Comparison of ENCODE assay signal across 18 cellular contexts in genomic region chr17:1820518-1821252, GRCh38. TPM values are rescaled to one million over a fixed set of nuclear protein-coding genes. Genes with fewer than 3 reads are reported as not detected.
A peak's percentile ranks its signal among the peaks of the same experiment; 100 is the strongest.
DNase-seq lines count a peak whose midpoint lies in the region; ATAC-seq and TF ChIP-seq lines count a peak whose summit lies in the region.
"Had no signal": no experiment of that assay in that cellular context is flagged by ENCODE, and none has a peak within 500 bp of the region (broad histone marks: within the 10 kb centered on the region; RNA-seq: fewer than 3 reads in every experiment).

No MANE protein-coding gene starts in this region.

- H3K9me3 ChIP-seq in HUES48 (ENCODE audit: control insufficient read depth, insufficient read depth, low read length): no peaks in the 10 kb centered on the region
- H3K9me3 ChIP-seq: testis had no signal

- no peaks in the 10 kb centered on the region for H3K9me3 Mint-ChIP-seq in nephron
- no peaks in the 10 kb centered on the region for H3K9me3 Mint-ChIP-seq in activated T-helper 2 cell treated with anti-CD3 and anti-CD28 coated beads, Interferon-gamma antibody, Interleukin-2, Interleukin-4, amounts not matched to agents 10 μg/mL and 5 μg/mL and 100 μg/mL, durations not matched to agents 14 hours and 24 hours and 36 hours
- H3K9me3 Mint-ChIP-seq: CD4-positive, CD25-positive, alpha-beta regulatory T cell; central memory CD8-positive, alpha-beta T cell had no signal

- intact Hi-C loops in activated T-helper 2 cell treated with anti-CD3 and anti-CD28 coated beads, Interferon-gamma antibody, Interleukin-2, Interleukin-4, amounts not matched to agents 10 μg/mL and 5 μg/mL and 100 μg/mL, durations not matched to agents 14 hours and 24 hours and 36 hours (cut with micrococcal nuclease): no loop called here

- peak; percentile 20 for DNase-seq in GM06990 (ENCODE audit: extremely low read depth, insufficient read length)
- DNase-seq in astrocyte of the spinal cord (ENCODE audit: low read depth, low spot score): peak; percentile 21
- no peak for DNase-seq in NCI-H524 (lab: John Stamatoyannopoulos, UW)
- DNase-seq in activated T-helper 2 cell treated with anti-CD3 and anti-CD28 coated beads, Interferon-gamma antibody, Interleukin-2, Interleukin-4, amounts not matched to agents 10 μg/mL and 5 μg/mL and 100 μg/mL, durations not matched to agents 14 hours and 24 hours and 36 hours (ENCODE audit: low spot score): no peak
- DNase-seq: CD4-positive, CD25-positive, alpha-beta regulatory T cell; DMS153; erythroblast; NCI-H1694 treated with DMSO at 0.1 percent for 48 hours; NCI-H226; retina; T-helper 9 cell; testis had no signal

- H3K36me3 Mint-ChIP-seq in nephron (ENCODE audit: low read depth): peaks cover 32% of the 10 kb centered on the region
- peaks cover 39% of the 10 kb centered on the region for H3K36me3 Mint-ChIP-seq in activated T-helper 2 cell treated with anti-CD3 and anti-CD28 coated beads, Interferon-gamma antibody, Interleukin-2, Interleukin-4, amounts not matched to agents 10 μg/mL and 5 μg/mL and 100 μg/mL, durations not matched to agents 14 hours and 24 hours and 36 hours (ENCODE audit: low read depth)

- H3K4me3 ChIP-seq in GM06990 (replicated peaks; ENCODE audit: low read depth, low read length) (no peak overlapping the region), HUES48 (ENCODE audit: low read depth, low read length) (no peak overlapping the region), astrocyte of the spinal cord (ENCODE audit: low read depth, low read length) (no peak overlapping the region)
- H3K4me3 ChIP-seq: testis had no signal

- peak overlapping the region; percentile 22 for H3K27ac ChIP-seq in HUES48 (ENCODE audit: low read depth, low read length)
- H3K27ac ChIP-seq: testis had no signal

- H3K27me3 ChIP-seq in GM06990 (replicated peaks; ENCODE audit: control insufficient read depth, insufficient read depth, low read length) (no peaks in the 10 kb centered on the region), HUES48 (ENCODE audit: control insufficient read depth, insufficient read depth, low read length) (no peaks in the 10 kb centered on the region)
- H3K27me3 ChIP-seq: testis had no signal

- no peaks in the 10 kb centered on the region for H3K4me1 ChIP-seq in HUES48 (ENCODE audit: control insufficient read depth, insufficient read depth, low read length)
- H3K4me1 ChIP-seq: testis had no signal

- ATAC-seq in GM21737 (IDR thresholded peaks at IDR 0.05; ENCODE audit: unreplicated experiment): no peak
- no peak for ATAC-seq in GM18873 (IDR thresholded peaks at IDR 0.05; ENCODE audit: low FRiP score, unreplicated experiment)
- ATAC-seq: HepG2 had no signal

- no peaks in the 10 kb centered on the region for H3K27me3 Mint-ChIP-seq in nephron (ENCODE audit: low read depth)
- H3K27me3 Mint-ChIP-seq in activated T-helper 2 cell treated with anti-CD3 and anti-CD28 coated beads, Interferon-gamma antibody, Interleukin-2, Interleukin-4, amounts not matched to agents 10 μg/mL and 5 μg/mL and 100 μg/mL, durations not matched to agents 14 hours and 24 hours and 36 hours (ENCODE audit: low read depth): no peaks in the 10 kb centered on the region
- H3K27me3 Mint-ChIP-seq: CD4-positive, CD25-positive, alpha-beta regulatory T cell; central memory CD8-positive, alpha-beta T cell had no signal

- H3K9ac ChIP-seq in HUES48 (ENCODE audit: low read depth, low read length): no peak overlapping the region

- in situ Hi-C loops in astrocyte of the spinal cord (cut with HindIII; ENCODE audit: low sequenced_read_pairs): no loop called here

- peaks cover 14% of the 10 kb centered on the region for H3K4me1 Mint-ChIP-seq in nephron
- peaks cover 20% of the 10 kb centered on the region for H3K4me1 Mint-ChIP-seq in activated T-helper 2 cell treated with anti-CD3 and anti-CD28 coated beads, Interferon-gamma antibody, Interleukin-2, Interleukin-4, amounts not matched to agents 10 μg/mL and 5 μg/mL and 100 μg/mL, durations not matched to agents 14 hours and 24 hours and 36 hours (ENCODE audit: low read depth)

- peak overlapping the region; percentile 78 to 92 (median 84) for H3K27ac Mint-ChIP-seq in nephron
- no peak overlapping the region for H3K27ac Mint-ChIP-seq in activated T-helper 2 cell treated with anti-CD3 and anti-CD28 coated beads, Interferon-gamma antibody, Interleukin-2, Interleukin-4, amounts not matched to agents 10 μg/mL and 5 μg/mL and 100 μg/mL, durations not matched to agents 14 hours and 24 hours and 36 hours

- peak overlapping the region; percentile 3 to 9 (median 6) for H3K4me3 Mint-ChIP-seq in nephron
- no peak overlapping the region for H3K4me3 Mint-ChIP-seq in activated T-helper 2 cell treated with anti-CD3 and anti-CD28 coated beads, Interferon-gamma antibody, Interleukin-2, Interleukin-4, amounts not matched to agents 10 μg/mL and 5 μg/mL and 100 μg/mL, durations not matched to agents 14 hours and 24 hours and 36 hours (ENCODE audit: low read depth)
- H3K4me3 Mint-ChIP-seq: central memory CD8-positive, alpha-beta T cell had no signal

- TF ChIP-seq CTCF in GM06990 (IDR thresholded peaks at IDR 0.05; ENCODE audit: insufficient read depth, low read length, poor library complexity, severe bottlenecking): no peak
- no peak for TF ChIP-seq CTCF in astrocyte of the spinal cord (IDR thresholded peaks at IDR 0.05; ENCODE audit: low read depth, low read length)
- TF ChIP-seq CTCF in nephron (IDR thresholded peaks at IDR 0.05; ENCODE audit: unreplicated experiment in 3 of 3): no peak

- no peaks in the 10 kb centered on the region; the same call in none of the 2 replicates for H3K36me3 ChIP-seq in GM06990 (ENCODE audit: control insufficient read depth, insufficient read depth, low read length)
- H3K36me3 ChIP-seq in HUES48 (ENCODE audit: control insufficient read depth, insufficient read depth, low read length): peaks cover 47% of the 10 kb centered on the region

RNA-seq across cellular contexts. Expression of gene SMYD4, which starts 9.0 kb away (rescaled TPM):
- total RNA-seq in activated T-helper 2 cell treated with anti-CD3 and anti-CD28 coated beads, Interferon-gamma antibody, Interleukin-2, Interleukin-4, amounts not matched to agents 10 μg/mL and 5 μg/mL and 100 μg/mL, durations not matched to agents 14 hours and 24 hours and 36 hours: 26.9 and 31.0 TPM in 2 replicates

RNA-seq across cellular contexts. Expression of gene RPA1, which starts 9.1 kb away (rescaled TPM):
- 229 and 243 TPM in 2 replicates for total RNA-seq in activated T-helper 2 cell treated with anti-CD3 and anti-CD28 coated beads, Interferon-gamma antibody, Interleukin-2, Interleukin-4, amounts not matched to agents 10 μg/mL and 5 μg/mL and 100 μg/mL, durations not matched to agents 14 hours and 24 hours and 36 hours

RNA-seq across cellular contexts. Expression of gene SERPINF1, which starts 58.8 kb away (rescaled TPM):
- not detected in 2 replicates for total RNA-seq in activated T-helper 2 cell treated with anti-CD3 and anti-CD28 coated beads, Interferon-gamma antibody, Interleukin-2, Interleukin-4, amounts not matched to agents 10 μg/mL and 5 μg/mL and 100 μg/mL, durations not matched to agents 14 hours and 24 hours and 36 hours
- total RNA-seq: CD4-positive, CD25-positive, alpha-beta regulatory T cell had no signal

Comparison
In these comparisons a context has a peak if more than half of its experiments do, and no peak if none do; other contexts are left out.
1. DNase-seq: peak in GM06990 (single experiment) and astrocyte of the spinal cord (single experiment); none in NCI-H524 (0 of 2) and activated T-helper 2 cell treated with anti-CD3 and anti-CD28 coated beads, Interferon-gamma antibody, Interleukin-2, Interleukin-4, amounts not matched to agents 10 μg/mL and 5 μg/mL and 100 μg/mL, durations not matched to agents 14 hours and 24 hours and 36 hours (single experiment).